8 cellular contexts compared by ENCODE assay signal in genomic region chr12:25386823-25387134, GRCh38.
A peak's percentile ranks its signal among the peaks of the same experiment; 100 is the strongest.
DNase-seq lines count a peak whose midpoint lies in the region; ATAC-seq and TF ChIP-seq lines count a peak whose summit lies in the region.

No MANE protein-coding gene starts in this region.

- peak overlapping the region; percentile 92 for H3K27ac ChIP-seq in HCT116 (ENCODE audit: low read depth, low read length)

- no peak for TF ChIP-seq POLR2A in HCT116 (IDR thresholded peaks at IDR 0.05; ENCODE audit: borderline replicate concordance, extremely low read depth, insufficient read depth, insufficient read length)

- H3K9ac ChIP-seq in HCT116 (ENCODE audit: low read length): peak overlapping the region; percentile 92

- no peak for DNase-seq in HCT116 (ENCODE audit: low read depth, low spot score)
- peak; percentile 33 for DNase-seq in UCSD-AML1 (lab: John Stamatoyannopoulos, UW; ENCODE audit: unreplicated experiment)
- DNase-seq in fibroblast of pulmonary artery (ENCODE audit: low read depth): no peak
- DNase-seq in retinal pigment epithelial cell (ENCODE audit: low read depth): no peak
- DNase-seq in GM13977 (ENCODE audit: low spot score): no peak
- DNase-seq in NCI-H2196 (lab: John Stamatoyannopoulos, UW; ENCODE audit: unreplicated experiment): no peak

- intact Hi-C loops in HCT116 (cut with micrococcal nuclease): loop anchor here (1.0 kb wide), 3 partner anchors 145 to 395 kb away; no protein-coding TSS in a partner anchor

- peaks cover 5% of the 10 kb centered on the region for H3K79me2 ChIP-seq in HCT116 (ENCODE audit: insufficient read depth, low read length)

- H3K4me3 ChIP-seq in HCT116 (replicated peaks in 1 of 2; ENCODE audit: low read depth in 1 of 2, low read length in 2 of 2): peak overlapping the region; percentile 76 to 79
- H3K4me3 ChIP-seq in fibroblast of pulmonary artery (replicated peaks; ENCODE audit: low read depth, low read length): peak overlapping the region; percentile 81
- H3K4me3 ChIP-seq in retinal pigment epithelial cell (ENCODE audit: low read length): peak overlapping the region; percentile 65

- no TSS peak for BruUV-seq in HCT116 (replicated peaks; lab: Mats Ljungman, UMichigan)

- CTCF ChIA-PET in HCT116 (lab: Charles Lee): interaction anchor here (0.6 to 1.7 kb wide), 11 partner anchors 12 to 1315 kb away, joined by 3 to 9 read pairs (median 3); partner anchors contain the start of gene KRAS

- H3K4me2 ChIP-seq in HCT116 (ENCODE audit: low read length): peak overlapping the region; percentile 96

- no peaks in the 10 kb centered on the region for H4K20me1 ChIP-seq in HCT116 (ENCODE audit: insufficient read depth)

- H2AFZ ChIP-seq in HCT116 (ENCODE audit: low read depth, low read length, poor library complexity, severe bottlenecking): peak overlapping the region; percentile 64

- peaks cover 12 to 31% of the 10 kb centered on the region in 2 experiments for H3K4me1 ChIP-seq in HCT116 (ENCODE audit: control insufficient read depth in 1 of 2, insufficient read depth in 2 of 2, low read length in 2 of 2)

- RAD21 ChIA-PET in HCT116 (lab: Charles Lee; ENCODE audit: low non-redundant PET in 1 of 2, low total read pairs in 2 of 2, uncharacterized antibody in 2 of 2, unreplicated experiment in 2 of 2): interaction anchor here (1.0 to 1.1 kb wide), 5 partner anchors 136 to 395 kb away, joined by 3 to 6 read pairs (median 3); partner anchors contain the start of gene KRAS (in 1 of the 2)

- POLR2A ChIA-PET in HCT116 (lab: Charles Lee): interaction anchor here (1.0 to 2.4 kb wide), 3 partner anchors 9 to 172 kb away, joined by 4 to 10 read pairs (median 5); no protein-coding TSS in a partner anchor

- ATAC-seq in HCT116 (no peak), GM18520 (IDR thresholded peaks at IDR 0.05; ENCODE audit: unreplicated experiment) (no peak), GM21619 (IDR thresholded peaks at IDR 0.05; ENCODE audit: unreplicated experiment) (no peak)

- no peak for TF ChIP-seq RAD21 in HCT116 (IDR thresholded peaks at IDR 0.05; ENCODE audit: low read depth)

- in situ Hi-C loops in GM13977 (cut with MboI; ENCODE audit: low pct_unique_long_range_greater_than_20kb, low sequenced_read_pairs, unreplicated experiment): no loop called here

- no peaks in the 10 kb centered on the region for H3K27me3 ChIP-seq in HCT116 (ENCODE audit: insufficient read depth, low read length)

- no peak for TF ChIP-seq CTCF in HCT116 (IDR thresholded peaks at IDR 0.05 in 2 of 3, conservative IDR thresholded peaks at IDR 0.05 in 1 of 3; ENCODE audit: borderline replicate concordance in 1 of 3, insufficient read depth in 1 of 3, low read depth in 2 of 3, low read length in 2 of 3)
- TF ChIP-seq CTCF in fibroblast of pulmonary artery (IDR thresholded peaks at IDR 0.05; ENCODE audit: low read length, missing control alignments): no peak
- TF ChIP-seq CTCF in retinal pigment epithelial cell (conservative IDR thresholded peaks at IDR 0.05; ENCODE audit: low read depth, low read length): no peak
- no peak for TF ChIP-seq CTCF in GM13977 (IDR thresholded peaks at IDR 0.05; ENCODE audit: extremely low read depth, insufficient read depth, missing control alignments)

- H3K9me2 ChIP-seq in HCT116 (ENCODE audit: insufficient read depth): no peaks in the 10 kb centered on the region

- H3K36me3 ChIP-seq in HCT116 (ENCODE audit: control insufficient read depth in 1 of 2, insufficient read depth in 2 of 2, low read length in 2 of 2): no peaks in the 10 kb centered on the region

- no peaks in the 10 kb centered on the region for H3K9me3 ChIP-seq in HCT116 (ENCODE audit: control insufficient read depth in 1 of 2, insufficient read depth in 1 of 2, low read depth in 1 of 2, low read length in 2 of 2)

TF ChIP-seq in HCT116, 20 proteins besides CTCF, POLR2A, EP300 and RAD21:
- TF ChIP-seq, protein P1, sequence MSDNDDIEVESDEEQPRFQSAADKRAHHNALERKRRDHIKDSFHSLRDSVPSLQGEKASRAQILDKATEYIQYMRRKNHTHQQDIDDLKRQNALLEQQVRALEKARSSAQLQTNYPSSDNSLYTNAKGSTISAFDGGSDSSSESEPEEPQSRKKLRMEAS (IDR thresholded peaks at IDR 0.05): no peak
- TF ChIP-seq SRF (IDR thresholded peaks at IDR 0.05; ENCODE audit: low read depth): no peak
- TF ChIP-seq EGR1 (IDR thresholded peaks at IDR 0.05; ENCODE audit: low read depth): no peak
- no peak for TF ChIP-seq REST (IDR thresholded peaks at IDR 0.05; ENCODE audit: low read depth)
- TF ChIP-seq CBX3 (IDR thresholded peaks at IDR 0.05; ENCODE audit: low read depth): no peak
- no peak for TF ChIP-seq SP1 (IDR thresholded peaks at IDR 0.05; ENCODE audit: low read depth)
- TF ChIP-seq SIN3A (IDR thresholded peaks at IDR 0.05; ENCODE audit: low read depth): no peak
- no peak for TF ChIP-seq TCF7L2 (IDR thresholded peaks at IDR 0.05; ENCODE audit: borderline replicate concordance, extremely low read depth, insufficient read depth, insufficient read length)
- no peak for TF ChIP-seq ZNF274 (IDR thresholded peaks at IDR 0.05; ENCODE audit: low read depth, low read length)
- no peak for TF ChIP-seq FOSL1 (IDR thresholded peaks at IDR 0.05; ENCODE audit: low read depth)
- TF ChIP-seq, protein P2, sequence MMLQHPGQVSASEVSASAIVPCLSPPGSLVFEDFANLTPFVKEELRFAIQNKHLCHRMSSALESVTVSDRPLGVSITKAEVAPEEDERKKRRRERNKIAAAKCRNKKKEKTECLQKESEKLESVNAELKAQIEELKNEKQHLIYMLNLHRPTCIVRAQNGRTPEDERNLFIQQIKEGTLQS (IDR thresholded peaks at IDR 0.05): no peak
- TF ChIP-seq, protein P3, sequence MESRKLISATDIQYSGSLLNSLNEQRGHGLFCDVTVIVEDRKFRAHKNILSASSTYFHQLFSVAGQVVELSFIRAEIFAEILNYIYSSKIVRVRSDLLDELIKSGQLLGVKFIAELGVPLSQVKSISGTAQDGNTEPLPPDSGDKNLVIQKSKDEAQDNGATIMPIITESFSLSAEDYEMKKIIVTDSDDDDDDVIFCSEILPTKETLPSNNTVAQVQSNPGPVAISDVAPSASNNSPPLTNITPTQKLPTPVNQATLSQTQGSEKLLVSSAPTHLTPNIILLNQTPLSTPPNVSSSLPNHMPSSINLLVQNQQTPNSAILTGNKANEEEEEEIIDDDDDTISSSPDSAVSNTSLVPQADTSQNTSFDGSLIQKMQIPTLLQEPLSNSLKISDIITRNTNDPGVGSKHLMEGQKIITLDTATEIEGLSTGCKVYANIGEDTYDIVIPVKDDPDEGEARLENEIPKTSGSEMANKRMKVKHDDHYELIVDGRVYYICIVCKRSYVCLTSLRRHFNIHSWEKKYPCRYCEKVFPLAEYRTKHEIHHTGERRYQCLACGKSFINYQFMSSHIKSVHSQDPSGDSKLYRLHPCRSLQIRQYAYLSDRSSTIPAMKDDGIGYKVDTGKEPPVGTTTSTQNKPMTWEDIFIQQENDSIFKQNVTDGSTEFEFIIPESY (IDR thresholded peaks at IDR 0.05; ENCODE audit: extremely low read depth, insufficient replicate concordance, low read length): no peak
